In genomic region chr12:81564237-81564636, GRCh38 we compare ENCODE assay signal across 26 cellular contexts.
"Had no signal": no experiment of that assay in that cellular context is flagged by ENCODE, and none has a peak within 500 bp of the region (broad histone marks: within the 10 kb centered on the region; RNA-seq: fewer than 3 reads in every experiment).

No MANE protein-coding gene starts in this region.

- H3K9me3 ChIP-seq: esophagus squamous epithelium, gastrocnemius medialis, heart right ventricle, left lung, lower lobe of right lung, mucosa of descending colon had no signal

- H3K36me3 Mint-ChIP-seq: mesothelial cell of epicardium; naive B cell; naive thymus-derived CD8-positive, alpha-beta T cell had no signal

- H3K4me1 Mint-ChIP-seq: endodermal cell; mesothelial cell of epicardium; naive B cell; naive thymus-derived CD8-positive, alpha-beta T cell had no signal

- H3K27me3 Mint-ChIP-seq: naive B cell had no signal

- H3K27ac ChIP-seq: coronary artery, dorsolateral prefrontal cortex, epithelial cell of prostate, esophagus squamous epithelium, gastrocnemius medialis, heart right ventricle, left lung, lower lobe of right lung had no signal

- H3K27ac Mint-ChIP-seq: endodermal cell; mesothelial cell of epicardium; naive B cell; naive thymus-derived CD8-positive, alpha-beta T cell had no signal

- DNase-seq: dermis blood vessel endothelial cell; dorsolateral prefrontal cortex; effector CD4-positive, alpha-beta T cell; effector memory CD4-positive, alpha-beta T cell; endodermal cell; erythroblast; esophagus squamous epithelium; foreskin fibroblast; foreskin melanocyte; gastrocnemius medialis; glutamatergic neuron; head of caudate nucleus; heart right ventricle; hippocampal formation; left cardiac atrium; left lung; left ventricle myocardium superior; lower lobe of right lung; mesenchymal stem cell; mucosa of descending colon; naive B cell; naive thymus-derived CD8-positive, alpha-beta T cell had no signal

- ATAC-seq: esophagus mucosa; gastrocnemius medialis; heart right ventricle; left cardiac atrium; left lung; left ventricle myocardium superior; lower lobe of right lung; mucosa of descending colon; naive thymus-derived CD8-positive, alpha-beta T cell had no signal

- H3K9me3 Mint-ChIP-seq: endodermal cell had no signal

- H3K4me3 ChIP-seq: coronary artery, dorsolateral prefrontal cortex, esophagus squamous epithelium, gastrocnemius medialis, heart right ventricle, left lung, lower lobe of right lung, mucosa of descending colon had no signal

- H3K36me3 ChIP-seq: esophagus squamous epithelium, gastrocnemius medialis, heart right ventricle, left lung, lower lobe of right lung had no signal

- H3K27me3 ChIP-seq: dorsolateral prefrontal cortex, esophagus squamous epithelium, gastrocnemius medialis, heart right ventricle, left lung had no signal

- H3K4me3 Mint-ChIP-seq: endodermal cell; mesothelial cell of epicardium; naive B cell; naive thymus-derived CD8-positive, alpha-beta T cell had no signal

- H3K4me1 ChIP-seq: esophagus squamous epithelium, gastrocnemius medialis, heart right ventricle, left lung, lower lobe of right lung had no signal
